In the genomic region with DNA sequence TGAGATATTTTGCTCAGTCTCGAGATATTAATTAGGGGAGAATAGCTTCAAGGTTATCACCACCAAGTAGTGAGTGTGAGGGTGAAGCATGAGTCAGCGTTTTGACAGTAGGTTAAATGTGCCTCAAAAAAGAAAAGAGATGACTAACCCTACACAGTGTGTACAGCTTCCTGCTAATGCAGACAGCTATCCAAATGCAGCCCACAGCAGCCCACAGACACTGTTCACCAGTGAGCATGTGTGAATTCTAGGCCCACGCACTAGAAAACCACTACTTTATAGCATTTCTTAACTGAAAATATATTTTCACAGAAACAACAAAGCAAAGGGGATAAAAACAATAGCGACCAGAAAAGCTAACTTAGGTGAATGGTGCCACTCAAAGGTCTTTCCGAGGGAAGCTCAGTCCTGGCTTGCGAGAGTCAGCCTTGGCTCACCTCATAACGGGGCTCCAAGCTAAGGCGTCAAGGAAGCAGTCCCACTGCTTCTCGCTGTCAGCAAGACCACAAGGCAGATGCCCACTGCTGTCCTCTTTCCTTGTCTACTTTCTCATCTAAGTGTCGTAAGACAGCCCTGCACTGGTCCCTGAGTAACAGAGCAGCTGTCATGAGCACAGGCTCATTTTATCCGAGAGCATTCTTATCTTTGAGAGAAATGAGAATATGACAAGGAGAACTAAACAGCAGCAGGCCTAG, we compare ENCODE assay signal across 1 cellular context.
TF ChIP-seq lines count a peak whose summit lies in the region.

No MANE protein-coding gene starts in this region.

TF ChIP-seq in HepG2, 621 proteins besides CTCF, POLR2A, EP300 and RAD21:
- TF ChIP-seq KDM2A (CRISPR knock-in tag; IDR thresholded peaks at IDR 0.05; ENCODE audit: borderline replicate concordance, low read depth): no peak
- TF ChIP-seq SAFB2 (CRISPR knock-in tag; IDR thresholded peaks at IDR 0.05; ENCODE audit: borderline replicate concordance, low read depth): no peak
- TF ChIP-seq SMARCC2 (IDR thresholded peaks at IDR 0.05): no peak
- TF ChIP-seq MAFK (conservative IDR thresholded peaks at IDR 0.05 in 1 of 2, IDR thresholded peaks at IDR 0.05 in 1 of 2; ENCODE audit: low read length in 2 of 2): peak; percentile 64 to 83
- no peak for TF ChIP-seq ZNF891 (CRISPR knock-in tag; IDR thresholded peaks at IDR 0.05)
- TF ChIP-seq NFE2L2 (IDR thresholded peaks at IDR 0.05; ENCODE audit: low read length): peak; percentile 85
- TF ChIP-seq, protein P1, sequence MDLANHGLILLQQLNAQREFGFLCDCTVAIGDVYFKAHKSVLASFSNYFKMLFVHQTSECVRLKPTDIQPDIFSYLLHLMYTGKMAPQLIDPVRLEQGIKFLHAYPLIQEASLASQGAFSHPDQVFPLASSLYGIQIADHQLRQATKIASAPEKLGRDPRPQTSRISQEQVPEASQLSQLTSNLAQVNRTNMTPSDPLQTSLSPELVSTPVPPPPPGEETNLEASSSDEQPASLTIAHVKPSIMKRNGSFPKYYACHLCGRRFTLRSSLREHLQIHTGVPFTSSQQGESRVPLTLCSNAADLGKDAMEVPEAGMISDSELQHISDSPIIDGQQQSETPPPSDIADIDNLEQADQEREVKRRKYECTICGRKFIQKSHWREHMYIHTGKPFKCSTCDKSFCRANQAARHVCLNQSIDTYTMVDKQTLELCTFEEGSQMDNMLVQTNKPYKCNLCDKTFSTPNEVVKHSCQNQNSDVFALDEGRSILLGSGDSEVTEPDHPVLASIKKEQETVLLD (CRISPR knock-in tag; IDR thresholded peaks at IDR 0.05; ENCODE audit: low read depth): no peak
- no peak for TF ChIP-seq HOXA7 (CRISPR knock-in tag; IDR thresholded peaks at IDR 0.05)
- TF ChIP-seq MAFF (IDR thresholded peaks at IDR 0.05; ENCODE audit: low read depth, low read length): peak; percentile 67
